Comparison of ENCODE assay signal across 25 cellular contexts in the genomic region with DNA sequence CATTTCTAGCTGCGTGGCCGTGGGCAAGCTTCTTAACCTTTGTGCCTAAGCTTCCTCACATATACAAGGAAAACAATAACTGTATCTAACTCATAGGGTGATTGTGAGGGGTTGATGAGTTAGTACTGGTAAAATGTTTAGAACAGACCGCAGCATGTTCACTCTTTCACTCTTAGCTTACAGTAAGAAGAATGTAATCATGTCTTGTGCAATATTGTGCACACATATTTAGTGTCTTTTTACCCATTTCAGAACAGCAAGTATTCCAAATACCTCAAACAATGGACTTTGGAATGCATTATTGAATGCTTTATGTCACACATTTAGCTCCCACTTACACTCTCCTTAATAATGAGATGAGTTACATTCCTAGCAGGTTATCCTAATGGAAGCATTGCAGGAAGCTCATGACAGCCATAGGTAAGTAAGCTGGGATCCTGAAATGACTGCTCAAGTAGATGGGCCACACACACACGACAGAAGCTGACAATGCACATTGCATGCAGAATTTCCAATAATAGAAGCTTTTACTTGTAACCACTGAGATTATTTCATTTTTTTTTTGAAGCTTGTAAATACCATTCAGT.
"Had no signal": no experiment of that assay in that cellular context is flagged by ENCODE, and none has a peak within 500 bp of the region (broad histone marks: within the 10 kb centered on the region; RNA-seq: fewer than 3 reads in every experiment).

No MANE protein-coding gene starts in this region.

- H3K9me3 ChIP-seq: MG63, SK-N-SH had no signal

- H3K4me2 ChIP-seq: SK-N-SH had no signal

- ATAC-seq: activated CD4-positive, alpha-beta T cell treated with anti-CD3 and anti-CD28 coated beads for 36 hours; activated naive CD4-positive, alpha-beta T cell treated with anti-CD3 and anti-CD28 coated beads, Interleukin-2, amount 50 U/mL, for 72 hours; activated naive CD8-positive, alpha-beta T cell treated with anti-CD3 and anti-CD28 coated beads, Interleukin-2, amount 50 U/mL, for 24 hours; Panc1; Right ventricle myocardium inferior had no signal

- H3K27ac ChIP-seq: brain microvascular endothelial cell, WERI-Rb-1 had no signal

- H3K36me3 ChIP-seq: brain microvascular endothelial cell, MG63, WERI-Rb-1 had no signal

- H3K9ac ChIP-seq: SK-N-SH had no signal

- H3K4me3 ChIP-seq: MG63 had no signal

- DNase-seq: activated CD4-positive, alpha-beta memory T cell treated with anti-CD3 and anti-CD28 coated beads, Interleukin-2, amount 10 ng/mL, durations not matched to agents 7 days and 5 days; activated CD4-positive, alpha-beta T cell treated with anti-CD3 and anti-CD28 coated beads for 36 hours; activated CD4-positive, alpha-beta T cell treated with anti-CD3 and anti-CD28 coated beads, Interleukin-2, amount 50 U/mL, for 1 hour; activated naive CD4-positive, alpha-beta T cell; activated naive CD8-positive, alpha-beta T cell treated with anti-CD3 and anti-CD28 coated beads, Interleukin-2, amount 50 U/mL, for 24 hours; brain microvascular endothelial cell; caudate nucleus; MG63; MV-4-11; NCI-H1092 treated with DMSO at 0.1 percent for 48 hours; NCI-H1436; NCI-H1694 treated with DMSO at 0.1 percent for 48 hours; NCI-H2029 treated with DMSO at 0.1 percent for 48 hours; NCI-H345; NCI-H510A; NCI-H69; NK-92 treated with Interleukin-12 subunit alpha and Interleukin-12 subunit beta, amount 100 ng/mL, for 24 hours; OCI-M1; RPMI8226; SK-N-SH; T-helper 1 cell; WERI-Rb-1 had no signal

- H3K27me3 ChIP-seq: brain microvascular endothelial cell, MG63 had no signal
